Comparison of ENCODE assay signal across 13 cellular contexts in the genomic region with DNA sequence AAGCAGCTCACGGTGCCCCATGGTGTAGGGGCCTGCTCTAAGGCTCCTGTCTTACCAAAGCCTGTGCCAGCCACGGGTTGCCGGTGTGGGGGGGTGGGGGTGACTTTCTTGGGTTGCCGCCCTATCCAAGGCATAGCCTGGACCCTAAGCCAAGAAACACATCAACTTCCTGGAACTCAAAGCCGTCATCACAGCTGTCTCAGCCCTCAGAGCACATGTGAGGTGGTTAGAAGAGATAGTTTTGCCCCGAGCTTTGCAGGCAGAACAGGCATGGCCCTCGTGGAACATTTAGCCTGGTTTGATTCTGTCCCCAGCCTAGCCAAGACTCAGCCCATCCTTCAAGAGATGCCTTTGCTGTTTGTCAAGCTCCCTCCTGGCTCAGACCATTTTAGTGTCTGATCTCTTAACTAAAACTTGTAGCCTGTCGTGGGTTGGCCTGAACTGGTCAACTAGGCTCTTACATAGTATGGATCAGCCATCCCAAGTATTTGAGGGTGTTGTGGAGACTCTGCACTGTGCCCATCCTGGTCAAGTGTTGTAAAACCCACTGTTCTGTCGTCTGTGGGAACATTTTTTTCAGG.
DNase-seq lines count a peak whose midpoint lies in the region; ATAC-seq and TF ChIP-seq lines count a peak whose summit lies in the region.
"Had no signal": no experiment of that assay in that cellular context is flagged by ENCODE, and none has a peak within 500 bp of the region (broad histone marks: within the 10 kb centered on the region; RNA-seq: fewer than 3 reads in every experiment).

No MANE protein-coding gene starts in this region.

- H3K4me3 Mint-ChIP-seq in immature natural killer cell: no peak overlapping the region
- H3K4me3 Mint-ChIP-seq: central memory CD8-positive, alpha-beta T cell had no signal

- H3K4me3 ChIP-seq in AG10803 (ENCODE audit: low read length): no peak overlapping the region
- no peak overlapping the region for H3K4me3 ChIP-seq in epithelial cell of esophagus (ENCODE audit: low read length)

- no peaks in the 10 kb centered on the region for H3K9me3 Mint-ChIP-seq in immature natural killer cell
- H3K9me3 Mint-ChIP-seq: central memory CD8-positive, alpha-beta T cell had no signal

- DNase-seq in AG10803 (ENCODE audit: low read depth): peak; percentile 91
- DNase-seq in LHCN-M2 (ENCODE audit: low read depth): peak; percentile 94
- peak; percentile 17 for DNase-seq in epithelial cell of esophagus (ENCODE audit: low read depth)
- peak; percentile 99 for DNase-seq in myocyte (ENCODE audit: low read depth)
- DNase-seq in activated T-cell treated with anti-CD3 and anti-CD28 coated beads, Interleukin-2, amount 50 U/mL, for 48 hours: no peak
- no peak for DNase-seq in immature natural killer cell
- no peak for DNase-seq in stimulated activated CD4-positive, alpha-beta T cell treated with anti-CD3 and anti-CD28 coated beads, Interleukin-1b, Interleukin-23, amount 100 ng/mL, for 48 hours
- DNase-seq: activated T-cell treated with anti-CD3 and anti-CD28 coated beads, Interleukin-2, amount 50 U/mL, for 1 hour; midbrain; NCI-H2029 treated with DMSO at 0.1 percent for 48 hours; PC-3 had no signal

- peaks cover 26 to 43% of the 10 kb centered on the region in 2 donors for H3K4me1 Mint-ChIP-seq in immature natural killer cell

- no peaks in the 10 kb centered on the region for H3K36me3 Mint-ChIP-seq in immature natural killer cell

- ATAC-seq in HG03520 (IDR thresholded peaks at IDR 0.05; ENCODE audit: unreplicated experiment): no peak
- ATAC-seq: PC-3 had no signal

- H3K27ac Mint-ChIP-seq in immature natural killer cell: peak overlapping the region in 1 of 6 donors; percentile 67

- peaks cover 0 to 2% (median 0%) of the 10 kb centered on the region in 3 donors for H3K27me3 Mint-ChIP-seq in immature natural killer cell (ENCODE audit: low read depth in 3 of 3)
- H3K27me3 Mint-ChIP-seq: central memory CD8-positive, alpha-beta T cell had no signal

- TF ChIP-seq CTCF in AG10803 (conservative IDR thresholded peaks at IDR 0.05; ENCODE audit: low read length) (no peak), epithelial cell of esophagus (IDR thresholded peaks at IDR 0.05; ENCODE audit: insufficient read depth, low read depth, low read length, missing control alignments) (no peak)

Comparison
In these comparisons a context has a peak if more than half of its experiments do, and no peak if none do; other contexts are left out.
1. DNase-seq: peak in AG10803 (single experiment), LHCN-M2 (single experiment), epithelial cell of esophagus (single experiment) and myocyte (single experiment); none in activated T-cell treated with anti-CD3 and anti-CD28 coated beads, Interleukin-2, amount 50 U/mL, for 48 hours (0 of 2), immature natural killer cell (0 of 3) and stimulated activated CD4-positive, alpha-beta T cell treated with anti-CD3 and anti-CD28 coated beads, Interleukin-1b, Interleukin-23, amount 100 ng/mL, for 48 hours (single experiment).